Comparison of ENCODE assay signal across 22 cellular contexts in genomic region chrX:54172455-54172854, GRCh38. TPM values are rescaled to one million over a fixed set of nuclear protein-coding genes. Genes with fewer than 3 reads are reported as not detected.
DNase-seq lines count a peak whose midpoint lies in the region; ATAC-seq, FAIRE-seq and TF ChIP-seq lines count a peak whose summit lies in the region.
"Had no signal": no experiment of that assay in that cellular context is flagged by ENCODE, and none has a peak within 500 bp of the region (broad histone marks: within the 10 kb centered on the region; RNA-seq: fewer than 3 reads in every experiment).

No MANE protein-coding gene starts in this region.

- H2AFZ ChIP-seq in HepG2 (ENCODE audit: low read length) = no peak overlapping the region
- H2AFZ ChIP-seq: GM23338 had no signal

- no peak overlapping the region for H3K4me2 ChIP-seq in HepG2 (ENCODE audit: low read depth, low read length)
- H3K4me2 ChIP-seq: BLaER1 treated with 17β-estradiol and CSF1 and Interleukin-3, amounts not matched to agents 10 nM and 100 nM; GM23338 had no signal

- TF ChIP-seq POLR2A in HepG2 (IDR thresholded peaks at IDR 0.05; ENCODE audit: insufficient read depth in 1 of 2, low read depth in 2 of 2, low read length in 2 of 2) = no peak
- no peak for TF ChIP-seq POLR2A in right lobe of liver (IDR thresholded peaks at IDR 0.05)

- TSS peak; percentile 2 for BruUV-seq in HepG2 (replicated peaks; lab: Mats Ljungman, UMichigan)

- no peak for DNase-seq in HepG2 (ENCODE audit: low spot score)
- DNase-seq in right lobe of liver = no peak
- DNase-seq in RWPE2 (ENCODE audit: low spot score) = no peak
- peak in 1 of 2 donors; percentile 38 for DNase-seq in foreskin keratinocyte
- DNase-seq: BE2C; CD4-positive, alpha-beta T cell; CD8-positive, alpha-beta memory T cell; DMS 273 treated with DMSO at 0.1 percent for 48 hours; DMS79; EL; GDM1; H9 had no signal

- intact Hi-C loops in HepG2 (cut with micrococcal nuclease; ENCODE audit: unreplicated experiment) (no loop called here), right lobe of liver (cut with DNase I) (no loop called here)

- POLR2A ChIA-PET in HepG2 (lab: Yijun Ruan, JAX) = no interaction called here

- no peaks in the 10 kb centered on the region for H3K36me3 ChIP-seq in HepG2 (replicated peaks in 1 of 2; ENCODE audit: control insufficient read depth in 1 of 2, insufficient read depth in 2 of 2, low read length in 2 of 2)
- H3K36me3 ChIP-seq in right lobe of liver = no peaks in the 10 kb centered on the region
- peaks cover 13% of the 10 kb centered on the region for H3K36me3 ChIP-seq in RWPE2 (ENCODE audit: low read depth)
- H3K36me3 ChIP-seq: BE2C had no signal

- CTCF ChIA-PET in HepG2 (lab: Yijun Ruan, JAX; ENCODE audit: low intra/inter-chr PET ratio, low total read pairs) = no interaction called here

- H3K4me3 ChIP-seq in HepG2 (replicated peaks in 1 of 3; ENCODE audit: insufficient read depth in 1 of 3, low read depth in 2 of 3, low read length in 3 of 3) = no peak overlapping the region
- H3K4me3 ChIP-seq in right lobe of liver = no peak overlapping the region
- H3K4me3 ChIP-seq in RWPE2 (ENCODE audit: severe bottlenecking) = no peak overlapping the region
- H3K4me3 ChIP-seq: BLaER1 treated with 17β-estradiol and CSF1 and Interleukin-3, amounts not matched to agents 10 nM and 100 nM; GM12878; GM23338 had no signal

- WGBS in HepG2 (ENCODE audit: low lambda C conversion rate) = 95% methylated on average over 3 of the region's 3 CpGs
- WGBS in right lobe of liver (ENCODE audit: insufficient coverage, low coverage, low lambda C conversion rate, missing lambda C conversion rate) = 78% methylated on average over 3 of the region's 3 CpGs

- peaks cover 11% of the 10 kb centered on the region for H3K79me2 ChIP-seq in HepG2 (ENCODE audit: insufficient read depth, low read length)

- FAIRE-seq in HepG2 (lab: Jason Lieb, UNC) = no peak
- FAIRE-seq: A204.1, D721Med, GM12878 had no signal

- no peak overlapping the region for H3K27ac ChIP-seq in HepG2 (ENCODE audit: extremely low read length, insufficient read depth, low read length)
- H3K27ac ChIP-seq in right lobe of liver = no peak overlapping the region
- no peak overlapping the region for H3K27ac ChIP-seq in RWPE2 (ENCODE audit: poor library complexity, severe bottlenecking)
- no peak overlapping the region for H3K27ac ChIP-seq in foreskin keratinocyte
- H3K27ac ChIP-seq: 22Rv1; BLaER1 treated with 17β-estradiol and CSF1 and Interleukin-3, amounts not matched to agents 10 nM and 100 nM had no signal

- no peaks in the 10 kb centered on the region for H3K9me3 ChIP-seq in HepG2 (ENCODE audit: low read length)
- H3K9me3 ChIP-seq in right lobe of liver = no peaks in the 10 kb centered on the region
- no peaks in the 10 kb centered on the region for H3K9me3 ChIP-seq in RWPE2 (ENCODE audit: severe bottlenecking)
- H3K9me3 ChIP-seq: BE2C had no signal

- H4K20me1 ChIP-seq in HepG2 (ENCODE audit: insufficient read depth, low read length) = no peaks in the 10 kb centered on the region

- H3K4me1 ChIP-seq in HepG2 (ENCODE audit: insufficient read depth, low read length) (0 out of 2 replicates have a peak, but pooled peaks cover under 1% of the 10 kb centered on the region), right lobe of liver (no peaks in the 10 kb centered on the region), RWPE2 (ENCODE audit: insufficient read depth, poor library complexity, severe bottlenecking) (peaks cover 13% of the 10 kb centered on the region), foreskin keratinocyte (peaks cover 6% of the 10 kb centered on the region)
- H3K4me1 ChIP-seq: BE2C had no signal

- no peak for TF ChIP-seq RAD21 in HepG2 (CRISPR knock-in tag; IDR thresholded peaks at IDR 0.05)

- TF ChIP-seq EP300 in HepG2 (IDR thresholded peaks at IDR 0.05; ENCODE audit: low read depth in 2 of 2, low read length in 2 of 2) = no peak
- TF ChIP-seq EP300 in HepG2 (CRISPR knock-in tag; IDR thresholded peaks at IDR 0.05; ENCODE audit: borderline replicate concordance) = no peak

- H3K27me3 ChIP-seq in HepG2 (ENCODE audit: control insufficient read depth in 1 of 2, insufficient read depth in 2 of 2, low read length in 2 of 2) (no peaks in the 10 kb centered on the region), right lobe of liver (no peaks in the 10 kb centered on the region), RWPE2 (ENCODE audit: insufficient read depth, poor library complexity, severe bottlenecking) (no peaks in the 10 kb centered on the region), foreskin keratinocyte (no peaks in the 10 kb centered on the region)
- H3K27me3 ChIP-seq: BE2C had no signal

- no peak overlapping the region for H3K9ac ChIP-seq in HepG2 (ENCODE audit: insufficient read depth, low read depth, low read length)
- H3K9ac ChIP-seq: BLaER1 treated with 17β-estradiol and CSF1 and Interleukin-3, amounts not matched to agents 10 nM and 100 nM had no signal

- TF ChIP-seq CTCF in HepG2 (CRISPR knock-in tag; IDR thresholded peaks at IDR 0.05) = no peak
- TF ChIP-seq CTCF in right lobe of liver (IDR thresholded peaks at IDR 0.05) = no peak
- TF ChIP-seq CTCF in RWPE2 (IDR thresholded peaks at IDR 0.05; ENCODE audit: poor library complexity, severe bottlenecking) = no peak
- TF ChIP-seq CTCF in foreskin keratinocyte (conservative IDR thresholded peaks at IDR 0.05) = no peak

- in situ Hi-C loops in HepG2 (cut with HindIII; ENCODE audit: extremely low pct_ligation_motif_present, low pct_unique_long_range_greater_than_20kb) = no loop called here

- ATAC-seq in HepG2 = no peak
- no peak for ATAC-seq in right lobe of liver
- ATAC-seq in RWPE2 (ENCODE audit: low read depth) = peak; percentile 67
- ATAC-seq in foreskin keratinocyte = peak; percentile 70
- no peak for ATAC-seq in GM18520 (IDR thresholded peaks at IDR 0.05; ENCODE audit: unreplicated experiment)
- ATAC-seq in HG03460 (IDR thresholded peaks at IDR 0.05; ENCODE audit: unreplicated experiment) = no peak
- ATAC-seq in HG03442 (IDR thresholded peaks at IDR 0.05; ENCODE audit: unreplicated experiment) = no peak
- ATAC-seq: GM12878, GM23338, HCT116 had no signal

TF ChIP-seq in HepG2, 621 proteins besides CTCF, POLR2A, EP300 and RAD21 (continues in another document):
- TF ChIP-seq ZNF577 (CRISPR knock-in tag; IDR thresholded peaks at IDR 0.05; ENCODE audit: borderline replicate concordance, low read depth) (no peak), ZNF275 (CRISPR knock-in tag; IDR thresholded peaks at IDR 0.05; ENCODE audit: borderline replicate concordance) (no peak), ZNF354B (CRISPR knock-in tag; IDR thresholded peaks at IDR 0.05) (no peak), ASH2L (IDR thresholded peaks at IDR 0.05; ENCODE audit: insufficient read length, low read depth, low read length) (no peak), MLX (CRISPR knock-in tag; IDR thresholded peaks at IDR 0.05) (no peak), SAFB2 (CRISPR knock-in tag; IDR thresholded peaks at IDR 0.05; ENCODE audit: borderline replicate concordance, low read depth) (no peak), HDAC6 (IDR thresholded peaks at IDR 0.05; ENCODE audit: low read depth, low read length) (no peak), ZNF576 (CRISPR knock-in tag; IDR thresholded peaks at IDR 0.05) (no peak)

RNA-seq across cellular contexts. Expression of gene FAM120C, which starts 10.6 kb away (rescaled TPM):
- total RNA-seq in HepG2 (2016; rRNA removed; fragmentation: Illumina TruSeq; extraction: Trizol) (7.4 and 7.5 TPM in 2 replicates), right lobe of liver (1 to 10 TPM; 2.9 to 5.0 (median 4.3) TPM), foreskin keratinocyte (4.3 and 4.4 TPM in 2 replicates)
- 0.88 and 1.9 TPM in 2 replicates for total RNA-seq in HepG2 (2016; cell fraction: cytosol; rRNA removed; fragmentation: Illumina TruSeq; extraction: Trizol; ENCODE audit: low read depth)
- 7.2 and 7.3 TPM in 2 replicates for total RNA-seq in HepG2 (2016; cell fraction: insoluble cytoplasmic fraction; rRNA removed; fragmentation: Illumina TruSeq; extraction: Trizol)
- 3.4 and 3.6 TPM in 2 replicates for total RNA-seq in HepG2 (2016; cell fraction: membrane; rRNA removed; fragmentation: Illumina TruSeq; extraction: Trizol)
- total RNA-seq in HepG2 (2016; cell fraction: nucleus; rRNA removed; fragmentation: Illumina TruSeq; extraction: Trizol) = 10.8 and 12.4 TPM in 2 replicates
- polyA plus RNA-seq in HepG2 (2011; rRNA removed) (4.6 and 6.4 TPM in 2 replicates), foreskin keratinocyte (1.9 and 2.0 TPM in 2 replicates)
- polyA plus RNA-seq in HepG2 (2011; cell fraction: cytosol; rRNA removed) = 2.8 and 6.5 TPM in 2 replicates
- 24.8 and 26.9 TPM in 2 replicates for polyA plus RNA-seq in HepG2 (2011; cell fraction: nucleus; rRNA removed)
- polyA plus RNA-seq in HepG2 (2012) = 3.9 and 5.6 TPM in 2 replicates
- polyA plus RNA-seq in HepG2 (2016; cell fraction: cytosol; fragmentation: Illumina TruSeq; extraction: Trizol; ENCODE audit: low read depth) = 1.2 TPM in 2 replicates
- polyA plus RNA-seq in HepG2 (2016; cell fraction: insoluble cytoplasmic fraction; fragmentation: Illumina TruSeq; extraction: Trizol; ENCODE audit: low read depth) = 7.1 and 7.8 TPM in 2 replicates
- 1.8 and 1.9 TPM in 2 replicates for polyA plus RNA-seq in HepG2 (2016; cell fraction: membrane; fragmentation: Illumina TruSeq; extraction: Trizol; ENCODE audit: low read depth)
- 19.3 and 26.8 TPM in 2 replicates for polyA plus RNA-seq in HepG2 (2016; cell fraction: nucleus; fragmentation: Illumina TruSeq; extraction: Trizol; ENCODE audit: insufficient read depth, low read depth)
- polyA minus RNA-seq in HepG2 (2011; rRNA and poly(A)+ RNA removed; ENCODE audit: low replicate concordance) = 9.1 and 25.5 TPM in 2 replicates
- polyA minus RNA-seq in HepG2 (2011; cell fraction: cytosol; rRNA and poly(A)+ RNA removed) = 3.6 and 5.7 TPM in 2 replicates
- 20.1 and 22.3 TPM in 2 replicates for polyA minus RNA-seq in HepG2 (2011; cell fraction: nucleus; rRNA and poly(A)+ RNA removed)

Comparison
In these comparisons a context has a peak if more than half of its experiments do, and no peak if none do; other contexts are left out.
1. ATAC-seq: peak in RWPE2 (single experiment) and foreskin keratinocyte (single experiment); none in HepG2 (single experiment), right lobe of liver (0 of 4), GM18520 (single experiment), HG03460 (single experiment) and HG03442 (single experiment).